1 cellular context compared by ENCODE assay signal in the genomic region with DNA sequence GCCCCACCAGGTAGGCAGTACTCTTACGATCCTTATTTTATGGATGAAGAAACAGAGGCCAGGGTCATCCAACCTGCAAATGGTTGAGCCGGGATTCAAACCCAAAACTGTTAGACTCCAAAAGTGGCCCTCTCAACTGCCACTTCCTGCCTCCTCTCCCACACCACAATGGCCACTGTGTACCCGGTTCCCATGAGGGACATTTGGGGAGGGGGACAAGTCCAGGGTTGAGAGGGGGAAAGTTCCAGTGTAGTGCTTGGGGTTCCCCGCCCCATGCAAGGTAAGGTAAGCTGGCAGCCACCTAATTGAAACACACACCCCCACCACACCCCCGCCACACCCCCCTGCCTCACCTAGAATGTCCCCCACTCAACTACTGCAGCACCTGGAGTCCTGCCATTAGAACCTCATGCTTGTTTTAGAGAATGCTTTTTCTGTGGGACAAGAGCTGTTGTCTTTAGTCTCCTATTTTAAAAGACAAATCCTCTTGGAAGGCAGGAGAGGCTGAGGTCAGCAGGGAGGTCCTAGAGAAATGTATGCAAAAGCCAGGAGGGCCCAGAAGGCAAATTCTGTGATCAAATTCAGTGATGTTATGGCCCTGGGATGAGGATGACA.
TF ChIP-seq lines count a peak whose summit lies in the region.

No MANE protein-coding gene starts in this region.

TF ChIP-seq in WTC11, 78 proteins besides CTCF, POLR2A, EP300 and RAD21 (continued from another document):
- TF ChIP-seq SMAD3 (CRISPR knock-in tag; IDR thresholded peaks at IDR 0.05; ENCODE audit: borderline replicate concordance) = no peak
- no peak for TF ChIP-seq ZNF263 (CRISPR knock-in tag; IDR thresholded peaks at IDR 0.05; ENCODE audit: low read depth)
- no peak for TF ChIP-seq ZNF121 (CRISPR knock-in tag; IDR thresholded peaks at IDR 0.05)
- no peak for TF ChIP-seq PRDM15 (CRISPR knock-in tag; IDR thresholded peaks at IDR 0.05)
- no peak for TF ChIP-seq GABPB1 (CRISPR knock-in tag; IDR thresholded peaks at IDR 0.05)
- no peak for TF ChIP-seq JUN (CRISPR knock-in tag; IDR thresholded peaks at IDR 0.05)
- no peak for TF ChIP-seq ATF3 (CRISPR knock-in tag; conservative IDR thresholded peaks at IDR 0.05)
TF ChIP-seq in WTC11: peak in this region for 0.
